1 cellular context compared by ENCODE assay signal in genomic region chr11:96330511-96330859, GRCh38.
TF ChIP-seq lines count a peak whose summit lies in the region.

No MANE protein-coding gene starts in this region.

TF ChIP-seq in K562, 482 proteins besides CTCF, POLR2A, EP300 and RAD21 (continued from another document and continues in another):
- TF ChIP-seq ARID4B (CRISPR knock-in tag; IDR thresholded peaks at IDR 0.05) (no peak), HINFP (tag; conservative IDR thresholded peaks at IDR 0.05; ENCODE audit: low read depth) (peak; percentile 85), ZNF3 (CRISPR knock-in tag; IDR thresholded peaks at IDR 0.05) (no peak), ZFP30 (CRISPR knock-in tag; IDR thresholded peaks at IDR 0.05; ENCODE audit: borderline replicate concordance) (no peak), SMARCB1 (IDR thresholded peaks at IDR 0.05; ENCODE audit: insufficient read length, low read depth) (no peak), ZNF212 (CRISPR knock-in tag; IDR thresholded peaks at IDR 0.05) (peak; percentile 74; the same call in 1 of the 2 replicates), AFF1 (IDR thresholded peaks at IDR 0.05; ENCODE audit: low read depth in 1 of 2, partially characterized antibody in 2 of 2) (no peak), BACH1 (tag; IDR thresholded peaks at IDR 0.05) (peak; percentile 91), SMAD2 (IDR thresholded peaks at IDR 0.05; ENCODE audit: low read depth, low read length) (no peak), ZNF586 (CRISPR knock-in tag; conservative IDR thresholded peaks at IDR 0.05) (no peak), E4F1 (CRISPR knock-in tag; IDR thresholded peaks at IDR 0.05; ENCODE audit: borderline replicate concordance) (peak; percentile 53; the same call in 1 of the 2 replicates), PCBP1 (IDR thresholded peaks at IDR 0.05; ENCODE audit: low read depth, low read length, poor library complexity, severe bottlenecking) (no peak), ZNF174 (CRISPR knock-in tag; IDR thresholded peaks at IDR 0.05) (no peak), MYNN (IDR thresholded peaks at IDR 0.05) (no peak), MYNN (CRISPR knock-in tag; IDR thresholded peaks at IDR 0.05) (no peak), ARNT (IDR thresholded peaks at IDR 0.05) (no peak), MEIS2 (IDR thresholded peaks at IDR 0.05; ENCODE audit: partially characterized antibody) (no peak), ZFX (CRISPR knock-in tag; IDR thresholded peaks at IDR 0.05) (no peak), ESRRB (CRISPR knock-in tag; IDR thresholded peaks at IDR 0.05; ENCODE audit: borderline replicate concordance) (no peak), STAT5B (CRISPR knock-in tag; IDR thresholded peaks at IDR 0.05) (peak; percentile 34; the same call in 1 of the 2 replicates), HDAC2 (IDR thresholded peaks at IDR 0.05) (no peak), ZNF512 (tag; IDR thresholded peaks at IDR 0.05) (no peak)
- TF ChIP-seq, protein P1, sequence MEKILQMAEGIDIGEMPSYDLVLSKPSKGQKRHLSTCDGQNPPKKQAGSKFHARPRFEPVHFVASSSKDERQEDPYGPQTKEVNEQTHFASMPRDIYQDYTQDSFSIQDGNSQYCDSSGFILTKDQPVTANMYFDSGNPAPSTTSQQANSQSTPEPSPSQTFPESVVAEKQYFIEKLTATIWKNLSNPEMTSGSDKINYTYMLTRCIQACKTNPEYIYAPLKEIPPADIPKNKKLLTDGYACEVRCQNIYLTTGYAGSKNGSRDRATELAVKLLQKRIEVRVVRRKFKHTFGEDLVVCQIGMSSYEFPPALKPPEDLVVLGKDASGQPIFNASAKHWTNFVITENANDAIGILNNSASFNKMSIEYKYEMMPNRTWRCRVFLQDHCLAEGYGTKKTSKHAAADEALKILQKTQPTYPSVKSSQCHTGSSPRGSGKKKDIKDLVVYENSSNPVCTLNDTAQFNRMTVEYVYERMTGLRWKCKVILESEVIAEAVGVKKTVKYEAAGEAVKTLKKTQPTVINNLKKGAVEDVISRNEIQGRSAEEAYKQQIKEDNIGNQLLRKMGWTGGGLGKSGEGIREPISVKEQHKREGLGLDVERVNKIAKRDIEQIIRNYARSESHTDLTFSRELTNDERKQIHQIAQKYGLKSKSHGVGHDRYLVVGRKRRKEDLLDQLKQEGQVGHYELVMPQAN (IDR thresholded peaks at IDR 0.05; ENCODE audit: borderline replicate concordance), result no peak
- TF ChIP-seq, protein P2, sequence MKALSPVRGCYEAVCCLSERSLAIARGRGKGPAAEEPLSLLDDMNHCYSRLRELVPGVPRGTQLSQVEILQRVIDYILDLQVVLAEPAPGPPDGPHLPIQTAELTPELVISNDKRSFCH (CRISPR knock-in tag; IDR thresholded peaks at IDR 0.05), result peak; percentile 80
- TF ChIP-seq, protein P2 (tag; IDR thresholded peaks at IDR 0.05), result peak; percentile 96
- TF ChIP-seq, protein P3, sequence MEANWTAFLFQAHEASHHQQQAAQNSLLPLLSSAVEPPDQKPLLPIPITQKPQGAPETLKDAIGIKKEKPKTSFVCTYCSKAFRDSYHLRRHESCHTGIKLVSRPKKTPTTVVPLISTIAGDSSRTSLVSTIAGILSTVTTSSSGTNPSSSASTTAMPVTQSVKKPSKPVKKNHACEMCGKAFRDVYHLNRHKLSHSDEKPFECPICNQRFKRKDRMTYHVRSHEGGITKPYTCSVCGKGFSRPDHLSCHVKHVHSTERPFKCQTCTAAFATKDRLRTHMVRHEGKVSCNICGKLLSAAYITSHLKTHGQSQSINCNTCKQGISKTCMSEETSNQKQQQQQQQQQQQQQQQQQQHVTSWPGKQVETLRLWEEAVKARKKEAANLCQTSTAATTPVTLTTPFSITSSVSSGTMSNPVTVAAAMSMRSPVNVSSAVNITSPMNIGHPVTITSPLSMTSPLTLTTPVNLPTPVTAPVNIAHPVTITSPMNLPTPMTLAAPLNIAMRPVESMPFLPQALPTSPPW (CRISPR knock-in tag; IDR thresholded peaks at IDR 0.05), result no peak
- TF ChIP-seq, protein P4, sequence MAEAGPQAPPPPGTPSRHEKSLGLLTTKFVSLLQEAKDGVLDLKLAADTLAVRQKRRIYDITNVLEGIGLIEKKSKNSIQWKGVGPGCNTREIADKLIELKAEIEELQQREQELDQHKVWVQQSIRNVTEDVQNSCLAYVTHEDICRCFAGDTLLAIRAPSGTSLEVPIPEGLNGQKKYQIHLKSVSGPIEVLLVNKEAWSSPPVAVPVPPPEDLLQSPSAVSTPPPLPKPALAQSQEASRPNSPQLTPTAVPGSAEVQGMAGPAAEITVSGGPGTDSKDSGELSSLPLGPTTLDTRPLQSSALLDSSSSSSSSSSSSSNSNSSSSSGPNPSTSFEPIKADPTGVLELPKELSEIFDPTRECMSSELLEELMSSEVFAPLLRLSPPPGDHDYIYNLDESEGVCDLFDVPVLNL (CRISPR knock-in tag; IDR thresholded peaks at IDR 0.05; ENCODE audit: low read depth), result no peak
- TF ChIP-seq, protein P5, sequence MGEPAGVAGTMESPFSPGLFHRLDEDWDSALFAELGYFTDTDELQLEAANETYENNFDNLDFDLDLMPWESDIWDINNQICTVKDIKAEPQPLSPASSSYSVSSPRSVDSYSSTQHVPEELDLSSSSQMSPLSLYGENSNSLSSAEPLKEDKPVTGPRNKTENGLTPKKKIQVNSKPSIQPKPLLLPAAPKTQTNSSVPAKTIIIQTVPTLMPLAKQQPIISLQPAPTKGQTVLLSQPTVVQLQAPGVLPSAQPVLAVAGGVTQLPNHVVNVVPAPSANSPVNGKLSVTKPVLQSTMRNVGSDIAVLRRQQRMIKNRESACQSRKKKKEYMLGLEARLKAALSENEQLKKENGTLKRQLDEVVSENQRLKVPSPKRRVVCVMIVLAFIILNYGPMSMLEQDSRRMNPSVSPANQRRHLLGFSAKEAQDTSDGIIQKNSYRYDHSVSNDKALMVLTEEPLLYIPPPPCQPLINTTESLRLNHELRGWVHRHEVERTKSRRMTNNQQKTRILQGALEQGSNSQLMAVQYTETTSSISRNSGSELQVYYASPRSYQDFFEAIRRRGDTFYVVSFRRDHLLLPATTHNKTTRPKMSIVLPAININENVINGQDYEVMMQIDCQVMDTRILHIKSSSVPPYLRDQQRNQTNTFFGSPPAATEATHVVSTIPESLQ (CRISPR knock-in tag; IDR thresholded peaks at IDR 0.05), result no peak
- TF ChIP-seq, protein P6, sequence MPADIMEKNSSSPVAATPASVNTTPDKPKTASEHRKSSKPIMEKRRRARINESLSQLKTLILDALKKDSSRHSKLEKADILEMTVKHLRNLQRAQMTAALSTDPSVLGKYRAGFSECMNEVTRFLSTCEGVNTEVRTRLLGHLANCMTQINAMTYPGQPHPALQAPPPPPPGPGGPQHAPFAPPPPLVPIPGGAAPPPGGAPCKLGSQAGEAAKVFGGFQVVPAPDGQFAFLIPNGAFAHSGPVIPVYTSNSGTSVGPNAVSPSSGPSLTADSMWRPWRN (IDR thresholded peaks at IDR 0.05; ENCODE audit: low read depth), result no peak
- TF ChIP-seq, protein P7, sequence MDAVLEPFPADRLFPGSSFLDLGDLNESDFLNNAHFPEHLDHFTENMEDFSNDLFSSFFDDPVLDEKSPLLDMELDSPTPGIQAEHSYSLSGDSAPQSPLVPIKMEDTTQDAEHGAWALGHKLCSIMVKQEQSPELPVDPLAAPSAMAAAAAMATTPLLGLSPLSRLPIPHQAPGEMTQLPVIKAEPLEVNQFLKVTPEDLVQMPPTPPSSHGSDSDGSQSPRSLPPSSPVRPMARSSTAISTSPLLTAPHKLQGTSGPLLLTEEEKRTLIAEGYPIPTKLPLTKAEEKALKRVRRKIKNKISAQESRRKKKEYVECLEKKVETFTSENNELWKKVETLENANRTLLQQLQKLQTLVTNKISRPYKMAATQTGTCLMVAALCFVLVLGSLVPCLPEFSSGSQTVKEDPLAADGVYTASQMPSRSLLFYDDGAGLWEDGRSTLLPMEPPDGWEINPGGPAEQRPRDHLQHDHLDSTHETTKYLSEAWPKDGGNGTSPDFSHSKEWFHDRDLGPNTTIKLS (IDR thresholded peaks at IDR 0.05; ENCODE audit: borderline replicate concordance, low read depth), result no peak
